ENCODE assay signal across 13 cellular contexts in genomic region chr14:91255026-91255695, GRCh38. TPM values are rescaled to one million over a fixed set of nuclear protein-coding genes. Genes with fewer than 3 reads are reported as not detected.
DNase-seq lines count a peak whose midpoint lies in the region; ATAC-seq and TF ChIP-seq lines count a peak whose summit lies in the region.
"Had no signal": no experiment of that assay in that cellular context is flagged by ENCODE, and none has a peak within 500 bp of the region (broad histone marks: within the 10 kb centered on the region; RNA-seq: fewer than 3 reads in every experiment).

No MANE protein-coding gene starts in this region.

- peaks cover 47% of the 10 kb centered on the region for H3K4me1 Mint-ChIP-seq in CD8-positive, alpha-beta T cell (ENCODE audit: low read depth)
- peaks cover 22% of the 10 kb centered on the region for H3K4me1 Mint-ChIP-seq in endodermal cell
- peaks cover 46% of the 10 kb centered on the region for H3K4me1 Mint-ChIP-seq in endothelial cell (ENCODE audit: unreplicated experiment)

- H3K4me3 ChIP-seq in CD8-positive, alpha-beta T cell (ENCODE audit: low read depth, low read length), result no peak overlapping the region
- H3K4me3 ChIP-seq in OCI-LY3 (ENCODE audit: low read length), result no peak overlapping the region
- no peak overlapping the region for H3K4me3 ChIP-seq in endodermal cell (ENCODE audit: low read length)
- no peak overlapping the region for H3K4me3 ChIP-seq in mucosa of descending colon
- H3K4me3 ChIP-seq: esophagus squamous epithelium had no signal

- DNase-seq in AG08395 (ENCODE audit: low spot score) (peak; percentile 14), endodermal cell (peak; percentile 59), mucosa of descending colon (no peak), NCI-H2227 (lab: John Stamatoyannopoulos, UW; ENCODE audit: unreplicated experiment) (no peak), endothelial cell (ENCODE audit: low spot score) (no peak)
- DNase-seq in CD8-positive, alpha-beta T cell, result no peak
- DNase-seq: activated CD4-positive, CD25-positive, alpha-beta regulatory T cell; esophagus squamous epithelium; midbrain; retina; stimulated activated CD4-positive, alpha-beta T cell treated with anti-CD3 and anti-CD28 coated beads, Interleukin-4, amount 100 ng/mL, for 24 hours had no signal

- H3K9me3 Mint-ChIP-seq in CD8-positive, alpha-beta T cell, result no peaks in the 10 kb centered on the region
- H3K9me3 Mint-ChIP-seq in endodermal cell (no peaks in the 10 kb centered on the region), endothelial cell (ENCODE audit: unreplicated experiment) (no peaks in the 10 kb centered on the region)

- H3K27ac Mint-ChIP-seq in CD8-positive, alpha-beta T cell, result peak overlapping the region; percentile 82
- H3K27ac Mint-ChIP-seq in endodermal cell (no peak overlapping the region), endothelial cell (ENCODE audit: unreplicated experiment) (no peak overlapping the region)

- no peak overlapping the region for H3K27ac ChIP-seq in CD8-positive, alpha-beta T cell (ENCODE audit: low read depth, low read length)
- H3K27ac ChIP-seq in OCI-LY3 (ENCODE audit: low read length) (no peak overlapping the region), endodermal cell (ENCODE audit: low read depth, low read length) (no peak overlapping the region)

- no peaks in the 10 kb centered on the region for H3K27me3 Mint-ChIP-seq in CD8-positive, alpha-beta T cell (ENCODE audit: low read depth)
- peaks cover 19% of the 10 kb centered on the region for H3K27me3 Mint-ChIP-seq in endodermal cell (ENCODE audit: insufficient read depth)
- peaks cover 7% of the 10 kb centered on the region for H3K27me3 Mint-ChIP-seq in endothelial cell (ENCODE audit: unreplicated experiment)

- no peaks in the 10 kb centered on the region for H4K20me1 ChIP-seq in OCI-LY3 (ENCODE audit: insufficient read depth, low read length)

- H3K4me3 Mint-ChIP-seq in CD8-positive, alpha-beta T cell, result peak overlapping the region; percentile 76
- peak overlapping the region; percentile 66 for H3K4me3 Mint-ChIP-seq in endodermal cell
- H3K4me3 Mint-ChIP-seq in endothelial cell (ENCODE audit: unreplicated experiment), result no peak overlapping the region

- CTCF ChIA-PET in CD8-positive, alpha-beta T cell (lab: Charles Lee), result interaction anchor here (0.9 to 1.9 kb wide), 4 partner anchors 9 to 82 kb away, joined by 3 to 5 read pairs (median 4); partner anchors contain the start of gene GPR68

- POLR2A ChIA-PET in CD8-positive, alpha-beta T cell (lab: Charles Lee), result interaction anchor here (3.3 kb wide), 1 partner anchor 11 kb away, joined by 25 read pairs; the partner anchor contains the start of gene GPR68

- no peaks in the 10 kb centered on the region for H3K36me3 ChIP-seq in CD8-positive, alpha-beta T cell (ENCODE audit: insufficient read depth, low read length)
- H3K36me3 ChIP-seq in OCI-LY3 (replicated peaks; ENCODE audit: low read depth, low read length), result no peaks in the 10 kb centered on the region
- H3K36me3 ChIP-seq in endodermal cell (ENCODE audit: control insufficient read depth, insufficient read depth, low read length), result no peaks in the 10 kb centered on the region
- no peaks in the 10 kb centered on the region for H3K36me3 ChIP-seq in mucosa of descending colon (ENCODE audit: low read depth)
- H3K36me3 ChIP-seq: esophagus squamous epithelium had no signal

- TF ChIP-seq CTCF in CD8-positive, alpha-beta T cell (IDR thresholded peaks at IDR 0.05), result no peak
- TF ChIP-seq CTCF in OCI-LY3 (IDR thresholded peaks at IDR 0.05; ENCODE audit: low read depth, low read length) (peak; percentile 12; the same call in 1 of the 2 replicates), endodermal cell (conservative IDR thresholded peaks at IDR 0.05) (peak; percentile 40), mucosa of descending colon (IDR thresholded peaks at IDR 0.05) (no peak), endothelial cell (IDR thresholded peaks at IDR 0.05; ENCODE audit: unreplicated experiment) (no peak)

- H3K4me2 ChIP-seq in OCI-LY3 (ENCODE audit: low read length), result no peak overlapping the region

- intact Hi-C loops in CD8-positive, alpha-beta T cell (cut with DNase I, micrococcal nuclease), result loop anchor here in 1 of 2 experiments (10.0 kb wide), 1 partner anchor 620 kb away; no protein-coding TSS in a partner anchor
- intact Hi-C loops in mucosa of descending colon (cut with DNase I, micrococcal nuclease), result no loop called here

- H3K27me3 ChIP-seq in CD8-positive, alpha-beta T cell (ENCODE audit: insufficient read depth, low read length), result no peaks in the 10 kb centered on the region
- H3K27me3 ChIP-seq in OCI-LY3 (ENCODE audit: low read depth, low read length) (peaks cover 13% of the 10 kb centered on the region), endodermal cell (ENCODE audit: control insufficient read depth, insufficient read depth, low read length, poor library complexity, severe bottlenecking) (no peaks in the 10 kb centered on the region)
- H3K27me3 ChIP-seq: esophagus squamous epithelium had no signal

- H2AFZ ChIP-seq in OCI-LY3 (ENCODE audit: low read depth, low read length), result no peak overlapping the region

- 84 to 95% methylated on average over 6 to 9 of the region's 9 CpGs for WGBS in endodermal cell (ENCODE audit: insufficient coverage in 1 of 2, insufficient read length in 1 of 2), 2 experiments

- H3K36me3 Mint-ChIP-seq in CD8-positive, alpha-beta T cell, result no peaks in the 10 kb centered on the region
- H3K36me3 Mint-ChIP-seq in endodermal cell (ENCODE audit: low read depth) (no peaks in the 10 kb centered on the region), endothelial cell (ENCODE audit: low read depth, unreplicated experiment) (peaks cover 4% of the 10 kb centered on the region)

- H3K4me1 ChIP-seq in CD8-positive, alpha-beta T cell (ENCODE audit: insufficient read depth, low read length), result peaks cover 46% of the 10 kb centered on the region
- H3K4me1 ChIP-seq in OCI-LY3 (ENCODE audit: low read length), result peaks cover 26% of the 10 kb centered on the region
- peaks cover 5% of the 10 kb centered on the region for H3K4me1 ChIP-seq in endodermal cell (ENCODE audit: control insufficient read depth, insufficient read depth, low read length)
- peaks cover 15% of the 10 kb centered on the region for H3K4me1 ChIP-seq in mucosa of descending colon (ENCODE audit: low read depth)

- H3K9me3 ChIP-seq in CD8-positive, alpha-beta T cell (ENCODE audit: low read length), result no peaks in the 10 kb centered on the region
- H3K9me3 ChIP-seq in OCI-LY3 (ENCODE audit: insufficient read depth, low read length) (no peaks in the 10 kb centered on the region), endodermal cell (ENCODE audit: control insufficient read depth, low read length) (no peaks in the 10 kb centered on the region), mucosa of descending colon (no peaks in the 10 kb centered on the region)
- H3K9me3 ChIP-seq: esophagus squamous epithelium had no signal

- H3K9ac ChIP-seq in OCI-LY3 (ENCODE audit: low read length) (no peak overlapping the region), endodermal cell (ENCODE audit: extremely low read depth, low read length, poor library complexity, severe bottlenecking) (no peak overlapping the region)

- ATAC-seq in CD8-positive, alpha-beta T cell, result no peak
- no peak for ATAC-seq in HG02610 (IDR thresholded peaks at IDR 0.05; ENCODE audit: unreplicated experiment)
- ATAC-seq in mucosa of descending colon, result no peak

- no peaks in the 10 kb centered on the region for H3K79me2 ChIP-seq in OCI-LY3 (ENCODE audit: low read length)

RNA-seq across cellular contexts. Expression of gene GPR68, which starts 10.7 kb away (rescaled TPM):
- 1 to 10 TPM; 3.6 to 5.1 TPM for total RNA-seq in CD8-positive, alpha-beta T cell
- total RNA-seq in endodermal cell, result under 1 TPM; 0.38 to 0.44 TPM
- 0.57 TPM for polyA plus RNA-seq in endodermal cell (2013, experiment 1 of 2)
- polyA plus RNA-seq in endodermal cell (2013, experiment 2 of 2), result 0.58 TPM
- total RNA-seq in mucosa of descending colon, result 1 to 10 TPM; 1.4 to 2.4 (median 2.3) TPM
- 5.4 TPM for total RNA-seq in endothelial cell (ENCODE audit: unreplicated experiment)

Comparison
In these comparisons a context has a peak if more than half of its experiments do, and no peak if none do; other contexts are left out.
1. DNase-seq: peak in AG08395 (single experiment) and endodermal cell (single experiment); none in CD8-positive, alpha-beta T cell (0 of 7), mucosa of descending colon (0 of 3), NCI-H2227 (single experiment) and endothelial cell (single experiment).
2. CTCF ChIP-seq: peak in OCI-LY3 (single experiment) and endodermal cell (single experiment); none in CD8-positive, alpha-beta T cell (single experiment), mucosa of descending colon (single experiment) and endothelial cell (single experiment).